ENCODE assay signal across 8 cellular contexts in genomic region chr12:112938751-112939150, GRCh38. TPM values are rescaled to one million over a fixed set of nuclear protein-coding genes. Genes with fewer than 3 reads are reported as not detected.
DNase-seq lines count a peak whose midpoint lies in the region; ATAC-seq, FAIRE-seq and TF ChIP-seq lines count a peak whose summit lies in the region.

No MANE protein-coding gene starts in this region.

- TF ChIP-seq RAD21 in A549 (conservative IDR thresholded peaks at IDR 0.05 in 1 of 2, IDR thresholded peaks at IDR 0.05 in 1 of 2), result no peak

- no peak overlapping the region for H4K5ac ChIP-seq in mesendoderm (ENCODE audit: low read length)

- ATAC-seq in A549 (peak; percentile 40 to 51), HG02642 (IDR thresholded peaks at IDR 0.05; ENCODE audit: poor library complexity, unreplicated experiment) (peak; percentile 15)

- peaks cover 2% of the 10 kb centered on the region for H3K27me3 ChIP-seq in mesendoderm (ENCODE audit: insufficient read depth, low read length, poor library complexity)

- H2AK5ac ChIP-seq in mesendoderm (ENCODE audit: low read length), result no peak overlapping the region

- POLR2A ChIA-PET in A549 (lab: Yijun Ruan, JAX), result no interaction called here

- H3K4me3 ChIP-seq in A549 (peak overlapping the region; percentile 59), mesendoderm (ENCODE audit: low read length) (no peak overlapping the region)

- DNase-seq in A549 (ENCODE audit: low read depth in 1 of 2, low spot score in 1 of 2), result peak in 1 of 2 experiments; percentile 24
- no peak for DNase-seq in mesendoderm
- no peak for DNase-seq in GDM1 (lab: John Stamatoyannopoulos, UW)
- no peak for DNase-seq in SW480 (ENCODE audit: low spot score)
- DNase-seq in effector CD4-positive, alpha-beta T cell, result no peak
- DNase-seq in stimulated activated naive CD4-positive, alpha-beta T cell treated with Interleukin-2 at 50 U/mL for 16 hours (lab: John Stamatoyannopoulos, UW), result no peak

- peak overlapping the region; percentile 56 for H3K9ac ChIP-seq in mesendoderm (ENCODE audit: low read length)

- no peak overlapping the region for H2BK5ac ChIP-seq in mesendoderm (ENCODE audit: low read length)

- no peak overlapping the region for H2BK120ac ChIP-seq in mesendoderm (ENCODE audit: low read depth, low read length)

- no peak overlapping the region for H2BK15ac ChIP-seq in mesendoderm (replicated peaks; ENCODE audit: low read depth)

- peak overlapping the region; percentile 76 for H3K56ac ChIP-seq in mesendoderm (ENCODE audit: low read length)

- no peaks in the 10 kb centered on the region for H3K79me1 ChIP-seq in mesendoderm (ENCODE audit: low read length)

- H3K4me1 ChIP-seq in A549, result peaks cover 13% of the 10 kb centered on the region
- no peaks in the 10 kb centered on the region for H3K4me1 ChIP-seq in mesendoderm (ENCODE audit: control insufficient read depth, low read depth, low read length)

- H3K9me3 Mint-ChIP-seq in brain, result peaks cover 0 to 6% (median 2%) of the 10 kb centered on the region in 5 experiments

- H3K36me3 Mint-ChIP-seq in brain, result no peaks in the 10 kb centered on the region

- H3K23ac ChIP-seq in mesendoderm (ENCODE audit: low read length), result no peak overlapping the region

- H3K36me3 ChIP-seq in mesendoderm (ENCODE audit: control insufficient read depth, insufficient read depth, low read length), result no peaks in the 10 kb centered on the region

- TF ChIP-seq EP300 in A549 (IDR thresholded peaks at IDR 0.05), result no peak

- peak overlapping the region in 2 of 5 experiments; percentile 16 to 53 for H3K27ac Mint-ChIP-seq in brain

- H3K9me3 ChIP-seq in A549, result no peaks in the 10 kb centered on the region

- peak overlapping the region; percentile 98 for H3K4me2 ChIP-seq in A549
- H3K4me2 ChIP-seq in mesendoderm (ENCODE audit: low read length), result peak overlapping the region; percentile 51

- no peaks in the 10 kb centered on the region for H3K79me2 ChIP-seq in mesendoderm (ENCODE audit: control insufficient read depth, insufficient read depth, low read length)

- H3K4me3 Mint-ChIP-seq in brain, result peak overlapping the region; percentile 70 to 87 (median 81)

- no peak for FAIRE-seq in A549 (lab: Jason Lieb, UNC)

- CTCF ChIA-PET in A549 (lab: Yijun Ruan, JAX), result interaction anchor here (1.3 kb wide), 1 partner anchor 14 kb away, joined by 3 read pairs; no protein-coding TSS in a partner anchor

- peaks cover 18% of the 10 kb centered on the region for H3K4me1 Mint-ChIP-seq in brain

- TF ChIP-seq CTCF in A549 (IDR thresholded peaks at IDR 0.05), result no peak
- TF ChIP-seq CTCF in brain (conservative IDR thresholded peaks at IDR 0.05), result no peak

- H3K27ac ChIP-seq in A549 (peak overlapping the region; percentile 79 to 97), mesendoderm (ENCODE audit: low read depth, low read length) (no peak overlapping the region)

- H3K18ac ChIP-seq in mesendoderm (ENCODE audit: low read length), result no peak overlapping the region

- no peak overlapping the region for H3K4ac ChIP-seq in mesendoderm (ENCODE audit: low read depth, low read length)

- H4K8ac ChIP-seq in mesendoderm (ENCODE audit: low read depth, low read length), result no peak overlapping the region

- peaks cover 40% of the 10 kb centered on the region for H3K27me3 Mint-ChIP-seq in brain

- no peak for TF ChIP-seq POLR2A in A549 (IDR thresholded peaks at IDR 0.05; ENCODE audit: low read length)

- WGBS in A549 (ENCODE audit: missing lambda C conversion rate), result 17% methylated on average over 11 of the region's 11 CpGs
- no CpG with 5 or more reads among the region's 11 CpGs for WGBS in mesendoderm (ENCODE audit: extremely low coverage, insufficient coverage, low lambda C conversion rate)

TF ChIP-seq in A549, 52 proteins besides CTCF, POLR2A, EP300 and RAD21:
- TF ChIP-seq JUN (IDR thresholded peaks at IDR 0.05) (no peak), CBX8 (IDR thresholded peaks at IDR 0.05) (no peak), BHLHE40 (IDR thresholded peaks at IDR 0.05; ENCODE audit: low read depth, low read length) (no peak), MAZ (IDR thresholded peaks at IDR 0.05; ENCODE audit: borderline replicate concordance, low read depth, low read length) (no peak), HEYL (CRISPR knock-in tag; IDR thresholded peaks at IDR 0.05) (no peak)

RNA-seq across cellular contexts. Expression of gene OAS3, which starts 0.5 kb away (rescaled TPM):
- polyA plus RNA-seq in A549 (2011; rRNA removed) (36.7 and 38.9 TPM in 2 replicates), A549 (2017; fragmentation: RNase III; extraction: RNeasy Plus Mini Kit Qiagen cat#74134 plus additional on column Dnase treatment) (22.7 to 23.3 TPM (median 22.9 TPM) in 3 replicates), brain (ENCODE audit: insufficient read depth, low read depth, low replicate concordance) (15.3 TPM)
- 31.8 and 38.7 TPM in 2 replicates for polyA plus RNA-seq in A549 (2012; cell fraction: cytosol; rRNA removed)
- 46.2 and 52.9 TPM in 2 replicates for polyA plus RNA-seq in A549 (2012; cell fraction: nucleus; rRNA removed)
- 74.6 and 81.2 TPM in 2 replicates for polyA minus RNA-seq in A549 (2011; rRNA and poly(A)+ RNA removed)
- polyA plus RNA-seq in mesendoderm (2013, experiment 1 of 2), result 0.39 TPM
- polyA plus RNA-seq in mesendoderm (2013, experiment 2 of 2), result 0.46 TPM

RNA-seq across cellular contexts. Expression of gene OAS1, which starts 32.0 kb away (rescaled TPM):
- polyA plus RNA-seq in A549 (2011; rRNA removed), result 52.8 and 72.8 TPM in 2 replicates
- polyA plus RNA-seq in A549 (2012; cell fraction: cytosol; rRNA removed), result 27.2 and 28.0 TPM in 2 replicates
- 24.1 and 24.5 TPM in 2 replicates for polyA plus RNA-seq in A549 (2012; cell fraction: nucleus; rRNA removed)
- polyA plus RNA-seq in A549 (2017; fragmentation: RNase III; extraction: RNeasy Plus Mini Kit Qiagen cat#74134 plus additional on column Dnase treatment), result 41.3 to 63.6 TPM (median 48.4 TPM) in 3 replicates
- 45.6 and 46.0 TPM in 2 replicates for polyA minus RNA-seq in A549 (2011; rRNA and poly(A)+ RNA removed)
- 7.9 TPM for polyA plus RNA-seq in brain (ENCODE audit: insufficient read depth, low read depth, low replicate concordance)
- polyA plus RNA-seq in mesendoderm (2013, experiment 1 of 2), result 0.03 TPM
- 0.04 TPM for polyA plus RNA-seq in mesendoderm (2013, experiment 2 of 2)

RNA-seq across cellular contexts. Expression of gene OAS2, which starts 39.6 kb away (rescaled TPM):
- 0.19 and 0.36 TPM in 2 replicates for polyA plus RNA-seq in A549 (2011; rRNA removed)
- polyA plus RNA-seq in A549 (2012; cell fraction: cytosol; rRNA removed), result 0.01 TPM in 2 replicates
- 0.10 and 0.16 TPM in 2 replicates for polyA plus RNA-seq in A549 (2012; cell fraction: nucleus; rRNA removed)
- 0.05 TPM in 1 of 3 replicates, not detected in the others for polyA plus RNA-seq in A549 (2017; fragmentation: RNase III; extraction: RNeasy Plus Mini Kit Qiagen cat#74134 plus additional on column Dnase treatment)
- 0.87 and 1.2 TPM in 2 replicates for polyA minus RNA-seq in A549 (2011; rRNA and poly(A)+ RNA removed)
- polyA plus RNA-seq in brain (ENCODE audit: insufficient read depth, low read depth, low replicate concordance), result 6.9 TPM
- polyA plus RNA-seq in mesendoderm (2013, experiment 1 of 2), result 0.03 TPM
- 0.06 TPM for polyA plus RNA-seq in mesendoderm (2013, experiment 2 of 2)
